27 cellular contexts compared by ENCODE assay signal in the genomic region with DNA sequence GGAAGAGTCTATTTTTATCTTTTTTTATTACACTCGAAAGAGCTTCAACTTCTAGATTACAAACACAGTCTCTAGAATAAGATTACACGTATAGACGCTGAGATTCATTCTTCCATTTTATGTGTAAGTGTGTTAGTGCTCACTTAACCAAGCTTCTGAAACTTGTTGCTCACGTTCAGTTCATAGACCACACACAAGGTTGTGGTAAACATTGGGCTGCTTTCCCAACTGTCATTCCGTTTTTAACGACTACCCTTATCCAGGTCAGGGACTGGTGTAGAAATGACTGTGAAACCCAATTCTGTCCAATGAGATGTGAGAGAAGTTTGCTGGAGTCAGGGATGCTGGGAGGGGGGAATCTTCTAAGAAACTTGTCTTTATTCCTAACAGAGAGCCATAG.
"Had no signal": no experiment of that assay in that cellular context is flagged by ENCODE, and none has a peak within 500 bp of the region (broad histone marks: within the 10 kb centered on the region; RNA-seq: fewer than 3 reads in every experiment).

No MANE protein-coding gene starts in this region.

- H3K4me3 ChIP-seq: ascending aorta, breast epithelium, cardiac muscle cell, colonic mucosa, esophagus squamous epithelium, gastroesophageal sphincter had no signal

- H3K9me3 ChIP-seq: ascending aorta, breast epithelium, colonic mucosa, esophagus squamous epithelium, gastroesophageal sphincter had no signal

- H3K4me1 ChIP-seq: ascending aorta, breast epithelium, colonic mucosa, esophagus squamous epithelium, gastroesophageal sphincter had no signal

- H3K27ac ChIP-seq: ascending aorta, breast epithelium, cardiac muscle cell, colonic mucosa, epithelial cell of prostate, esophagus squamous epithelium, gastroesophageal sphincter had no signal

- H3K36me3 ChIP-seq: ascending aorta, breast epithelium, cardiac muscle cell, colonic mucosa, esophagus squamous epithelium, gastroesophageal sphincter had no signal

- H3K27me3 ChIP-seq: ascending aorta, breast epithelium, cardiac muscle cell, colonic mucosa, esophagus squamous epithelium, gastroesophageal sphincter had no signal

- ATAC-seq: activated naive CD4-positive, alpha-beta T cell treated with anti-CD3 and anti-CD28 coated beads, Interleukin-2, amount 50 U/mL, for 72 hours; activated T-cell treated with anti-CD3 and anti-CD28 coated beads, Interleukin-2, amount 50 U/mL, for 72 hours; gastroesophageal sphincter had no signal

- DNase-seq: activated CD4-positive, alpha-beta memory T cell treated with anti-CD3 and anti-CD28 coated beads, Interleukin-2, amount 10 ng/mL, durations not matched to agents 7 days and 5 days; activated CD4-positive, alpha-beta T cell treated with anti-CD3 and anti-CD28 coated beads for 1 hour; activated CD4-positive, alpha-beta T cell treated with anti-CD3 and anti-CD28 coated beads for 4 hours; activated CD4-positive, alpha-beta T cell treated with anti-CD3 and anti-CD28 coated beads, Interleukin-2, amount 10 ng/mL, durations not matched to agents 7 days and 5 days; activated CD4-positive, alpha-beta T cell treated with anti-CD3 and anti-CD28 coated beads, Interleukin-2, amount 50 U/mL, for 4 hours; activated CD4-positive, CD25-positive, alpha-beta regulatory T cell; activated CD8-positive, alpha-beta memory T cell treated with anti-CD3 and anti-CD28 coated beads for 24 hours; activated gamma-delta T cell; activated naive CD4-positive, alpha-beta T cell; activated naive CD4-positive, alpha-beta T cell treated with anti-CD3 and anti-CD28 coated beads, Interleukin-2, amount 10 ng/mL, durations not matched to agents 7 days and 5 days; activated naive CD8-positive, alpha-beta T cell treated with anti-CD3 and anti-CD28 coated beads, Interleukin-2, amount 10 ng/mL, durations not matched to agents 7 days and 5 days; activated T-cell treated with anti-CD3 and anti-CD28 coated beads, Interleukin-2, amount 50 U/mL, for 1 hour; activated T-cell treated with anti-CD3 and anti-CD28 coated beads, Interleukin-2, amount 50 U/mL, for 72 hours; central memory CD4-positive, alpha-beta T cell; cerebellar nuclear complex; colonic mucosa; effector CD8-positive, alpha-beta T cell; esophagus squamous epithelium; foreskin melanocyte; hippocampal formation; T-helper 2 cell had no signal
